Comparison of ENCODE assay signal across 1 cellular context in the genomic region with DNA sequence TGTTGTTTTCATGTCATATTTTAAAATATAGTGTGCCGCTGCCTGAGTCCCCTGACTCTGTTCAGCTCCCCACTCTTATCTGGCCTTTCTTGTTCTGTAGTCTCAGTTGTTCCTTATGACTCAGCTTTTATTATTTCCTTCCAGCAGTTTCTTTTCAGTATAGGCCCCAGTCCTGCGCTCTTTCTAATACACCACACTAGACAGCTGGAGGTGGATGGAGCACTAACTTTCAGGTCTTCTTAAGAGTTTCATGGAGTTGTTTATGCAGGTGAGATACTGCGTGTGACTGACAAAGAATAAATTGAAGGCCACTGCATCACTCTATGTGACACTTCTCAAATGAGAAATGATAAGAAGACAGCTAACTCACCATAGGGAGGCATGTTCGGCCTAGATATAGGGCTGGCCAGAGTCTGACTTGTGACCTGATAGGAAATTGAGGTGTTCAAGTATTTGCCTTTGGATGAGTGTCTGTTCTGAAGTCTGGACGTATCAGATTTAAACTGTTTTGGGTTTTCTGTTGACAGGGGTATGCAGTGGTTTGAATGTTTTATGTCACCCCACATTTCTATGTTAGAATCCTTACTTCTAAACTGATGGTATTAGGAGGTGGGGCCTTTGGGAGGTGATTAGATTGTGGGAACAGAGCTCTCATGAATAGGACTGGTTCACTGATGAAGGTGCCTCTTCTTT.
TF ChIP-seq lines count a peak whose summit lies in the region.

No MANE protein-coding gene starts in this region.

TF ChIP-seq in K562, 482 proteins besides CTCF, POLR2A, EP300 and RAD21 (continued from another document):
- TF ChIP-seq NFIC (IDR thresholded peaks at IDR 0.05) (peak; percentile 47; the same call in 1 of the 2 replicates), CBFA2T2 (conservative IDR thresholded peaks at IDR 0.05) (peak; percentile 82)
